ENCODE assay signal across 12 cellular contexts in the genomic region with DNA sequence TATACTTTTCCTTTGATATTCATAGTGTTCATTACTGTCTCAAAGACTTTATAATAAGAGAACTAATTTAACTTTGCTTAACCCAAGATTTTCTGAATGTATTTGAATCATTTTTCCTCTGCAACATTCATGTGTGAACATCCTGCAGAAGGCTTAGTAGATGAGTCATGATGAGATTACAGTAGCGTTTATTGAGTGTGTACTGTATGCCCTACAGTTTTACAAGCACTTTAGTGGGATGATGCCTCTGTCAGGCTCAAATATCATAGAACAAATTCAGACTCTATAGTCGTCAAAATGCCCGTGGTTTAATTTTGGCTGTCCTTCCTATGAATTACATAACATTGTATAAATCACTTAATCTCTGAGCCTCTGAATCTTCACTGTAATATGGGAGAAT. TPM values are rescaled to one million over a fixed set of nuclear protein-coding genes. Genes with fewer than 3 reads are reported as not detected.
A peak's percentile ranks its signal among the peaks of the same experiment; 100 is the strongest.
DNase-seq lines count a peak whose midpoint lies in the region; ATAC-seq and TF ChIP-seq lines count a peak whose summit lies in the region.
"Had no signal": no experiment of that assay in that cellular context is flagged by ENCODE, and none has a peak within 500 bp of the region (broad histone marks: within the 10 kb centered on the region; RNA-seq: fewer than 3 reads in every experiment).

No MANE protein-coding gene starts in this region.

- H3K9me3 ChIP-seq in HCT116 (ENCODE audit: control insufficient read depth in 1 of 2, insufficient read depth in 1 of 2, low read depth in 1 of 2, low read length in 2 of 2) (no peaks in the 10 kb centered on the region), T-helper 17 cell (ENCODE audit: control insufficient read depth, low read length, poor library complexity, severe bottlenecking) (no peaks in the 10 kb centered on the region), MM.1S (replicated peaks; ENCODE audit: insufficient read depth, low read length) (no peaks in the 10 kb centered on the region), SK-N-SH (no peaks in the 10 kb centered on the region)
- H3K9me3 ChIP-seq: breast epithelium had no signal

- WGBS in SK-N-SH (ENCODE audit: low lambda C conversion rate): 0% methylated on average over 3 of the region's 3 CpGs

- H3K27ac Mint-ChIP-seq in T-helper 17 cell: peak overlapping the region; percentile 100

- H3K27me3 ChIP-seq in BJ (ENCODE audit: control insufficient read depth, insufficient read depth, low read length) (no peaks in the 10 kb centered on the region; the same call in 1 of the 2 replicates), HCT116 (ENCODE audit: insufficient read depth, low read length) (no peaks in the 10 kb centered on the region), MM.1S (replicated peaks; ENCODE audit: insufficient read depth, low read length) (no peaks in the 10 kb centered on the region), SK-N-SH (ENCODE audit: insufficient read depth) (peaks cover 37% of the 10 kb centered on the region)
- H3K27me3 ChIP-seq: breast epithelium had no signal

- no peaks in the 10 kb centered on the region for H3K36me3 ChIP-seq in BJ (ENCODE audit: control insufficient read depth, insufficient read depth, low read length)
- H3K36me3 ChIP-seq in HCT116 (ENCODE audit: control insufficient read depth in 1 of 2, insufficient read depth in 2 of 2, low read length in 2 of 2): no peaks in the 10 kb centered on the region
- no peaks in the 10 kb centered on the region for H3K36me3 ChIP-seq in MM.1S (replicated peaks; ENCODE audit: insufficient read depth, low read length)
- H3K36me3 ChIP-seq in SK-N-SH (replicated peaks in 1 of 2; ENCODE audit: control insufficient read depth in 1 of 2, insufficient read depth in 2 of 2, low read length in 1 of 2): no peaks in the 10 kb centered on the region
- H3K36me3 ChIP-seq: breast epithelium had no signal

- no peak for TF ChIP-seq EP300 in SK-N-SH (IDR thresholded peaks at IDR 0.05; ENCODE audit: borderline replicate concordance in 1 of 2, low read depth in 1 of 2, low read length in 1 of 2)

- no TSS peak for BruUV-seq in HCT116 (replicated peaks; lab: Mats Ljungman, UMichigan)

- H3F3A ChIP-seq in MM.1S (ENCODE audit: insufficient read depth, low read length) (peaks cover 5% of the 10 kb centered on the region), SK-N-SH (replicated peaks; ENCODE audit: insufficient read depth) (no peaks in the 10 kb centered on the region)

- H2AFZ ChIP-seq in HCT116 (ENCODE audit: low read depth, low read length, poor library complexity, severe bottlenecking) (peak overlapping the region; percentile 26), MM.1S (ENCODE audit: low read length) (no peak overlapping the region), SK-N-SH (ENCODE audit: low read depth) (no peak overlapping the region)

- no peaks in the 10 kb centered on the region for H3K9me2 ChIP-seq in HCT116 (ENCODE audit: insufficient read depth)
- no peaks in the 10 kb centered on the region for H3K9me2 ChIP-seq in MM.1S (replicated peaks; ENCODE audit: insufficient read depth, low read length)
- no peaks in the 10 kb centered on the region for H3K9me2 ChIP-seq in SK-N-SH

- ATAC-seq in HCT116: no peak
- ATAC-seq in T-helper 17 cell: peak; percentile 16
- ATAC-seq in GM21717 (IDR thresholded peaks at IDR 0.05; ENCODE audit: unreplicated experiment): no peak

- no peaks in the 10 kb centered on the region for H3K27me3 Mint-ChIP-seq in T-helper 17 cell

- intact Hi-C loops in HCT116 (cut with micrococcal nuclease): no loop called here

- peaks cover 81% of the 10 kb centered on the region for H3K4me1 Mint-ChIP-seq in T-helper 17 cell
- H3K4me1 Mint-ChIP-seq: neural crest cell had no signal

- CTCF ChIA-PET in BJ (lab: Yijun Ruan, JAX) (interaction anchor here (1.1 kb wide), 1 partner anchor 17 kb away, joined by 3 read pairs; no protein-coding TSS in a partner anchor), HCT116 (lab: Charles Lee) (no interaction called here), SK-N-SH (lab: Yijun Ruan, JAX) (interaction anchor here (1.0 kb wide), 1 partner anchor 40 kb away, joined by 3 read pairs; no protein-coding TSS in a partner anchor)

- H4K20me1 ChIP-seq in HCT116 (ENCODE audit: insufficient read depth): no peaks in the 10 kb centered on the region
- no peaks in the 10 kb centered on the region for H4K20me1 ChIP-seq in MM.1S (ENCODE audit: insufficient read depth, low read length)
- no peaks in the 10 kb centered on the region for H4K20me1 ChIP-seq in SK-N-SH (ENCODE audit: insufficient read depth)

- no peak overlapping the region for H3K27ac ChIP-seq in HCT116 (ENCODE audit: low read depth, low read length)
- no peak overlapping the region for H3K27ac ChIP-seq in MM.1S (ENCODE audit: low read length)
- no peak overlapping the region for H3K27ac ChIP-seq in SK-N-SH (ENCODE audit: low read depth in 2 of 2, low read length in 1 of 2)
- H3K27ac ChIP-seq: breast epithelium, VCaP had no signal

- H3K79me2 ChIP-seq in HCT116 (ENCODE audit: insufficient read depth, low read length) (no peaks in the 10 kb centered on the region), MM.1S (ENCODE audit: low read length) (no peaks in the 10 kb centered on the region), SK-N-SH (ENCODE audit: insufficient read depth) (no peaks in the 10 kb centered on the region)

- TF ChIP-seq CTCF in BJ (IDR thresholded peaks at IDR 0.05; ENCODE audit: insufficient read depth, low read depth, low read length): no peak
- TF ChIP-seq CTCF in HCT116 (IDR thresholded peaks at IDR 0.05 in 2 of 3, conservative IDR thresholded peaks at IDR 0.05 in 1 of 3; ENCODE audit: borderline replicate concordance in 1 of 3, insufficient read depth in 1 of 3, low read depth in 2 of 3, low read length in 2 of 3): no peak
- no peak for TF ChIP-seq CTCF in foreskin fibroblast (IDR thresholded peaks at IDR 0.05; ENCODE audit: low read depth, low read length)
- no peak for TF ChIP-seq CTCF in MM.1S (IDR thresholded peaks at IDR 0.05; ENCODE audit: low read length)
- no peak for TF ChIP-seq CTCF in SK-N-SH (IDR thresholded peaks at IDR 0.05)

- H3K4me2 ChIP-seq in HCT116 (ENCODE audit: low read length): no peak overlapping the region
- no peak overlapping the region for H3K4me2 ChIP-seq in MM.1S (ENCODE audit: low read depth, low read length)
- no peak overlapping the region for H3K4me2 ChIP-seq in SK-N-SH

- H3K9ac ChIP-seq in HCT116 (ENCODE audit: low read length) (no peak overlapping the region), MM.1S (ENCODE audit: low read length) (no peak overlapping the region), SK-N-SH (no peak overlapping the region)

- H3K4me1 ChIP-seq in HCT116 (ENCODE audit: control insufficient read depth in 1 of 2, insufficient read depth in 2 of 2, low read length in 2 of 2) (peaks cover 0 to 6% of the 10 kb centered on the region in 2 experiments; a peak in 1 of 4 replicates), MM.1S (ENCODE audit: low read length) (peaks cover 19% of the 10 kb centered on the region), SK-N-SH (ENCODE audit: control insufficient read depth in 1 of 2, insufficient read depth in 2 of 2, low read depth in 1 of 2, low read length in 1 of 2) (no peaks in the 10 kb centered on the region)
- H3K4me1 ChIP-seq: breast epithelium had no signal

- peaks cover 18% of the 10 kb centered on the region for H3K36me3 Mint-ChIP-seq in T-helper 17 cell (ENCODE audit: low read depth)

- TF ChIP-seq POLR2A in HCT116 (IDR thresholded peaks at IDR 0.05; ENCODE audit: borderline replicate concordance, extremely low read depth, insufficient read depth, insufficient read length): no peak

- DNase-seq in BJ (ENCODE audit: low read depth): peak; percentile 81
- DNase-seq in HCT116 (ENCODE audit: low read depth, low spot score): no peak
- DNase-seq in T-helper 17 cell: no peak
- peak; percentile 35 to 70 for DNase-seq in foreskin fibroblast
- DNase-seq in NCI-H1436 treated with DMSO at 0.1 percent for 48 hours (lab: John Stamatoyannopoulos, UW): no peak
- DNase-seq in MM.1S: no peak
- no peak for DNase-seq in SK-N-SH
- DNase-seq: hypothalamus had no signal

- POLR2A ChIA-PET in BJ (lab: Charles Lee): no interaction called here
- POLR2A ChIA-PET in HCT116 (lab: Charles Lee): no interaction called here
- POLR2A ChIA-PET in SK-N-SH (lab: Yijun Ruan, JAX): no interaction called here

- RAD21 ChIA-PET in HCT116 (lab: Charles Lee; ENCODE audit: low non-redundant PET in 1 of 2, low total read pairs in 2 of 2, uncharacterized antibody in 2 of 2, unreplicated experiment in 2 of 2): no interaction called here

- no peak for TF ChIP-seq RAD21 in HCT116 (IDR thresholded peaks at IDR 0.05; ENCODE audit: low read depth)
- no peak for TF ChIP-seq RAD21 in SK-N-SH (IDR thresholded peaks at IDR 0.05; ENCODE audit: low read length)

- H3K4me3 Mint-ChIP-seq in T-helper 17 cell: peak overlapping the region; percentile 77
- H3K4me3 Mint-ChIP-seq: neural crest cell had no signal

- H3K4me3 ChIP-seq in BJ (ENCODE audit: low read depth, low read length) (no peak overlapping the region), HCT116 (replicated peaks in 1 of 2; ENCODE audit: low read depth in 1 of 2, low read length in 2 of 2) (no peak overlapping the region), foreskin fibroblast (ENCODE audit: low read depth in 1 of 2, low read length in 2 of 2) (no peak overlapping the region), MM.1S (ENCODE audit: low read length) (no peak overlapping the region), SK-N-SH (ENCODE audit: low read depth in 2 of 2, low read length in 1 of 2) (no peak overlapping the region)
- H3K4me3 ChIP-seq: breast epithelium had no signal

TF ChIP-seq in HCT116, 20 proteins besides CTCF, POLR2A, EP300 and RAD21:
- no peak for TF ChIP-seq EZH2 (IDR thresholded peaks at IDR 0.05)
- TF ChIP-seq EZH2phosphoT487 (IDR thresholded peaks at IDR 0.05; ENCODE audit: borderline replicate concordance): no peak

TF ChIP-seq in SK-N-SH, 30 proteins besides CTCF, POLR2A, EP300 and RAD21 (continues in another document):
- TF ChIP-seq USF2 (IDR thresholded peaks at IDR 0.05; ENCODE audit: borderline replicate concordance, low read depth, low read length) (no peak), FOXJ3 (CRISPR knock-in tag; IDR thresholded peaks at IDR 0.05) (no peak), NRF1 (IDR thresholded peaks at IDR 0.05; ENCODE audit: low read depth, low read length) (no peak)

RNA-seq across cellular contexts. Expression of gene FYB1, which starts 41.2 kb away (rescaled TPM):
- polyA plus RNA-seq in BJ (2011; rRNA removed) (0.06 and 0.09 TPM in 2 replicates), SK-N-SH (2012; rRNA removed) (not detected in 2 replicates)
- polyA minus RNA-seq in BJ (2011; rRNA and poly(A)+ RNA removed): not detected in 2 replicates
- total RNA-seq in HCT116 (2021; ENCODE audit: unreplicated experiment) (0.42 TPM), T-helper 17 cell (100 to 1,000 TPM; 499 to 517 TPM)
- polyA plus RNA-seq in HCT116 (2012): not detected in 2 replicates
- polyA plus RNA-seq in SK-N-SH (2012; cell fraction: cytosol; rRNA removed): not detected in 2 replicates
- polyA plus RNA-seq in SK-N-SH (2012; cell fraction: nucleus; rRNA removed): not detected in 2 replicates
- total RNA-seq: neural crest cell had no signal

Comparison
In these comparisons a context has a peak if more than half of its experiments do, and no peak if none do; other contexts are left out.
1. DNase-seq: peak in BJ (single experiment) and foreskin fibroblast (2 of 2); none in HCT116 (single experiment), T-helper 17 cell (0 of 3), NCI-H1436 treated with DMSO at 0.1 percent for 48 hours (single experiment), MM.1S (single experiment) and SK-N-SH (single experiment).
2. RNA of gene FYB1, which starts 41.2 kb away (total RNA-seq): 499 to 517 TPM in T-helper 17 cell; 0.42 TPM in HCT116 (single experiment); every median in the first group is over 100 times any median in the second.